ENCODE assay signal across 8 cellular contexts in genomic region chr4:88457307-88458090, GRCh38. TPM values are rescaled to one million over a fixed set of nuclear protein-coding genes. Genes with fewer than 3 reads are reported as not detected.
DNase-seq lines count a peak whose midpoint lies in the region; ATAC-seq, FAIRE-seq and TF ChIP-seq lines count a peak whose summit lies in the region.

No MANE protein-coding gene starts in this region.

- H3K27me3 ChIP-seq in iPS-15b (ENCODE audit: control insufficient read depth, insufficient read depth, low read length) (peaks cover 17% of the 10 kb centered on the region), skeletal muscle satellite cell (ENCODE audit: control insufficient read depth, insufficient read depth, low read length) (peaks cover 52% of the 10 kb centered on the region)

- no peaks in the 10 kb centered on the region for H3K9me3 ChIP-seq in HEK293 (ENCODE audit: control insufficient read depth, insufficient read depth, low read depth, low read length)
- H3K9me3 ChIP-seq in iPS-15b (ENCODE audit: control insufficient read depth, insufficient read depth, low read length), result no peaks in the 10 kb centered on the region
- no peaks in the 10 kb centered on the region for H3K9me3 ChIP-seq in skeletal muscle satellite cell (replicated peaks; ENCODE audit: low read length)

- no peak overlapping the region for H3K9ac ChIP-seq in iPS-15b (ENCODE audit: low read depth, low read length)
- H3K9ac ChIP-seq in skeletal muscle satellite cell (ENCODE audit: low read depth, low read length), result no peak overlapping the region

- H3K4me3 Mint-ChIP-seq in activated naive CD8-positive, alpha-beta T cell treated with anti-CD3 and anti-CD28 coated beads, Interleukin-2, amount 50 U/mL, for 24 hours, result peak overlapping the region; percentile 99

- peak overlapping the region; percentile 87 for H3K4me2 ChIP-seq in skeletal muscle satellite cell (ENCODE audit: low read length)

- ATAC-seq in GM18508 (IDR thresholded peaks at IDR 0.05; ENCODE audit: insufficient read depth, unreplicated experiment), result peak; percentile 14
- ATAC-seq in activated naive CD8-positive, alpha-beta T cell treated with anti-CD3 and anti-CD28 coated beads, Interleukin-2, amount 50 U/mL, for 24 hours, result peak; percentile 59

- POLR2A ChIA-PET in HEK293 (lab: Yijun Ruan, JAX), result interaction anchor here (1.0 to 2.0 kb wide), 4 partner anchors 9 to 173 kb away, joined by 3 to 12 read pairs (median 7); partner anchors contain the start of genes HERC6, PPM1K and PYURF

- CTCF ChIA-PET in HEK293 (lab: Yijun Ruan, JAX), result interaction anchor here (0.6 to 1.4 kb wide), 8 partner anchors 17 to 1862 kb away, joined by 3 to 9 read pairs (median 4); partner anchors contain the start of gene PPM1K

- peaks cover 4% of the 10 kb centered on the region for H3K9me3 Mint-ChIP-seq in activated naive CD8-positive, alpha-beta T cell treated with anti-CD3 and anti-CD28 coated beads, Interleukin-2, amount 50 U/mL, for 24 hours

- no peaks in the 10 kb centered on the region for H3K4me1 ChIP-seq in HEK293 (ENCODE audit: control insufficient read depth, insufficient read depth, low read length)
- peaks cover 4% of the 10 kb centered on the region for H3K4me1 ChIP-seq in iPS-15b (ENCODE audit: control insufficient read depth, insufficient read depth, low read length)
- peaks cover 10% of the 10 kb centered on the region for H3K4me1 ChIP-seq in skeletal muscle satellite cell (ENCODE audit: control insufficient read depth, insufficient read depth, low read length)

- peaks cover 0 to 11% of the 10 kb centered on the region in 2 experiments; a peak in 2 of 3 replicates for H3K36me3 ChIP-seq in HEK293 (ENCODE audit: control insufficient read depth in 2 of 2, insufficient read depth in 1 of 2, low read length in 2 of 2)
- H3K36me3 ChIP-seq in iPS-15b (ENCODE audit: control insufficient read depth, insufficient read depth, low read length), result no peaks in the 10 kb centered on the region
- H3K36me3 ChIP-seq in skeletal muscle satellite cell (ENCODE audit: insufficient read depth, low read length), result no peaks in the 10 kb centered on the region

- H3K36me3 Mint-ChIP-seq in activated naive CD8-positive, alpha-beta T cell treated with anti-CD3 and anti-CD28 coated beads, Interleukin-2, amount 50 U/mL, for 24 hours (ENCODE audit: low read depth), result peaks cover 9% of the 10 kb centered on the region

- no peak for TF ChIP-seq CTCF in HEK293 (tag by site-specific recombination; IDR thresholded peaks at IDR 0.05)

- peak; percentile 47 for DNase-seq in NCI-H510A (lab: John Stamatoyannopoulos, UW)
- peak; percentile 43 for DNase-seq in activated naive CD8-positive, alpha-beta T cell treated with anti-CD3 and anti-CD28 coated beads, Interleukin-2, amount 50 U/mL, for 24 hours
- no peak for DNase-seq in NCI-H446 treated with DMSO at 0.1 percent for 48 hours (lab: John Stamatoyannopoulos, UW)
- DNase-seq in urothelium cell line (ENCODE audit: low spot score), result no peak

- peak overlapping the region; percentile 56 for H3K27ac Mint-ChIP-seq in activated naive CD8-positive, alpha-beta T cell treated with anti-CD3 and anti-CD28 coated beads, Interleukin-2, amount 50 U/mL, for 24 hours

- H3K27ac ChIP-seq in HEK293 (ENCODE audit: extremely low read depth, low read depth, low read length), result peak overlapping the region; percentile 57; the same call in 1 of the 2 replicates

- H3K4me1 Mint-ChIP-seq in activated naive CD8-positive, alpha-beta T cell treated with anti-CD3 and anti-CD28 coated beads, Interleukin-2, amount 50 U/mL, for 24 hours, result peaks cover 27% of the 10 kb centered on the region

- H3K4me3 ChIP-seq in HEK293 (ENCODE audit: low read depth, low read length), result peak overlapping the region; percentile 64
- H3K4me3 ChIP-seq in iPS-15b (ENCODE audit: low read depth, low read length), result peak overlapping the region; percentile 64
- H3K4me3 ChIP-seq in skeletal muscle satellite cell (ENCODE audit: low read length), result peak overlapping the region; percentile 76

- H3K27me3 Mint-ChIP-seq in activated naive CD8-positive, alpha-beta T cell treated with anti-CD3 and anti-CD28 coated beads, Interleukin-2, amount 50 U/mL, for 24 hours, result peaks cover 3% of the 10 kb centered on the region

- no peak for FAIRE-seq in urothelium cell line (lab: Jason Lieb, UNC)

TF ChIP-seq in HEK293, 187 proteins besides CTCF, POLR2A, EP300 and RAD21 (continues in another document):
- TF ChIP-seq ZNF777 (tag by site-specific recombination; IDR thresholded peaks at IDR 0.05; ENCODE audit: borderline replicate concordance) (peak; percentile 11; the same call in 1 of the 2 replicates), ZBTB8A (tag by site-specific recombination; IDR thresholded peaks at IDR 0.05) (peak; percentile 71), ZBTB20 (tag by site-specific recombination; IDR thresholded peaks at IDR 0.05) (0 out of 2 replicates have a peak, but pooled peaks have one; percentile 6), ZIC2 (tag by site-specific recombination; IDR thresholded peaks at IDR 0.05) (peak; percentile 72), MYNN (tag by site-specific recombination; IDR thresholded peaks at IDR 0.05; ENCODE audit: borderline replicate concordance) (0 out of 2 replicates have a peak, but pooled peaks have one; percentile 24), ZNF626 (tag by site-specific recombination; IDR thresholded peaks at IDR 0.05) (no peak), ZBTB26 (tag by site-specific recombination; optimal IDR thresholded peaks at IDR 0.05) (peak; percentile 82), ZNF169 (tag by site-specific recombination; IDR thresholded peaks at IDR 0.05) (0 out of 2 replicates have a peak, but pooled peaks have one; percentile 0), GLIS2 (tag by site-specific recombination; IDR thresholded peaks at IDR 0.05) (peak; percentile 26; the same call in 1 of the 2 replicates)
- TF ChIP-seq, protein P1, sequence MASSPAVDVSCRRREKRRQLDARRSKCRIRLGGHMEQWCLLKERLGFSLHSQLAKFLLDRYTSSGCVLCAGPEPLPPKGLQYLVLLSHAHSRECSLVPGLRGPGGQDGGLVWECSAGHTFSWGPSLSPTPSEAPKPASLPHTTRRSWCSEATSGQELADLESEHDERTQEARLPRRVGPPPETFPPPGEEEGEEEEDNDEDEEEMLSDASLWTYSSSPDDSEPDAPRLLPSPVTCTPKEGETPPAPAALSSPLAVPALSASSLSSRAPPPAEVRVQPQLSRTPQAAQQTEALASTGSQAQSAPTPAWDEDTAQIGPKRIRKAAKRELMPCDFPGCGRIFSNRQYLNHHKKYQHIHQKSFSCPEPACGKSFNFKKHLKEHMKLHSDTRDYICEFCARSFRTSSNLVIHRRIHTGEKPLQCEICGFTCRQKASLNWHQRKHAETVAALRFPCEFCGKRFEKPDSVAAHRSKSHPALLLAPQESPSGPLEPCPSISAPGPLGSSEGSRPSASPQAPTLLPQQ (tag by site-specific recombination; IDR thresholded peaks at IDR 0.05), result 0 out of 2 replicates have a peak, but pooled peaks have one; percentile 1
- TF ChIP-seq, protein P2, sequence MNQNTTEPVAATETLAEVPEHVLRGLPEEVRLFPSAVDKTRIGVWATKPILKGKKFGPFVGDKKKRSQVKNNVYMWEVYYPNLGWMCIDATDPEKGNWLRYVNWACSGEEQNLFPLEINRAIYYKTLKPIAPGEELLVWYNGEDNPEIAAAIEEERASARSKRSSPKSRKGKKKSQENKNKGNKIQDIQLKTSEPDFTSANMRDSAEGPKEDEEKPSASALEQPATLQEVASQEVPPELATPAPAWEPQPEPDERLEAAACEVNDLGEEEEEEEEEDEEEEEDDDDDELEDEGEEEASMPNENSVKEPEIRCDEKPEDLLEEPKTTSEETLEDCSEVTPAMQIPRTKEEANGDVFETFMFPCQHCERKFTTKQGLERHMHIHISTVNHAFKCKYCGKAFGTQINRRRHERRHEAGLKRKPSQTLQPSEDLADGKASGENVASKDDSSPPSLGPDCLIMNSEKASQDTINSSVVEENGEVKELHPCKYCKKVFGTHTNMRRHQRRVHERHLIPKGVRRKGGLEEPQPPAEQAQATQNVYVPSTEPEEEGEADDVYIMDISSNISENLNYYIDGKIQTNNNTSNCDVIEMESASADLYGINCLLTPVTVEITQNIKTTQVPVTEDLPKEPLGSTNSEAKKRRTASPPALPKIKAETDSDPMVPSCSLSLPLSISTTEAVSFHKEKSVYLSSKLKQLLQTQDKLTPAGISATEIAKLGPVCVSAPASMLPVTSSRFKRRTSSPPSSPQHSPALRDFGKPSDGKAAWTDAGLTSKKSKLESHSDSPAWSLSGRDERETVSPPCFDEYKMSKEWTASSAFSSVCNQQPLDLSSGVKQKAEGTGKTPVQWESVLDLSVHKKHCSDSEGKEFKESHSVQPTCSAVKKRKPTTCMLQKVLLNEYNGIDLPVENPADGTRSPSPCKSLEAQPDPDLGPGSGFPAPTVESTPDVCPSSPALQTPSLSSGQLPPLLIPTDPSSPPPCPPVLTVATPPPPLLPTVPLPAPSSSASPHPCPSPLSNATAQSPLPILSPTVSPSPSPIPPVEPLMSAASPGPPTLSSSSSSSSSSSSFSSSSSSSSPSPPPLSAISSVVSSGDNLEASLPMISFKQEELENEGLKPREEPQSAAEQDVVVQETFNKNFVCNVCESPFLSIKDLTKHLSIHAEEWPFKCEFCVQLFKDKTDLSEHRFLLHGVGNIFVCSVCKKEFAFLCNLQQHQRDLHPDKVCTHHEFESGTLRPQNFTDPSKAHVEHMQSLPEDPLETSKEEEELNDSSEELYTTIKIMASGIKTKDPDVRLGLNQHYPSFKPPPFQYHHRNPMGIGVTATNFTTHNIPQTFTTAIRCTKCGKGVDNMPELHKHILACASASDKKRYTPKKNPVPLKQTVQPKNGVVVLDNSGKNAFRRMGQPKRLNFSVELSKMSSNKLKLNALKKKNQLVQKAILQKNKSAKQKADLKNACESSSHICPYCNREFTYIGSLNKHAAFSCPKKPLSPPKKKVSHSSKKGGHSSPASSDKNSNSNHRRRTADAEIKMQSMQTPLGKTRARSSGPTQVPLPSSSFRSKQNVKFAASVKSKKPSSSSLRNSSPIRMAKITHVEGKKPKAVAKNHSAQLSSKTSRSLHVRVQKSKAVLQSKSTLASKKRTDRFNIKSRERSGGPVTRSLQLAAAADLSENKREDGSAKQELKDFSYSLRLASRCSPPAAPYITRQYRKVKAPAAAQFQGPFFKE (tag by site-specific recombination; IDR thresholded peaks at IDR 0.05; ENCODE audit: borderline replicate concordance), result no peak

RNA-seq across cellular contexts. Expression of gene HERC5, which starts 0.6 kb away (rescaled TPM):
- 0.51 and 0.66 TPM in 2 replicates for total RNA-seq in skeletal muscle satellite cell (2012; rRNA removed)

Comparison
In these comparisons a context has a peak if more than half of its experiments do, and no peak if none do; other contexts are left out.
1. DNase-seq: peak in NCI-H510A (single experiment) and activated naive CD8-positive, alpha-beta T cell treated with anti-CD3 and anti-CD28 coated beads, Interleukin-2, amount 50 U/mL, for 24 hours (single experiment); none in NCI-H446 treated with DMSO at 0.1 percent for 48 hours (single experiment) and urothelium cell line (single experiment).
2. Peak in every context shown above with its lines, with median percentiles within 50 percentile points of each other: H3K4me3 ChIP-seq.